2 cellular contexts compared by ENCODE assay signal in genomic region chr11:77658213-77659013, GRCh38.
TF ChIP-seq lines count a peak whose summit lies in the region.

No MANE protein-coding gene starts in this region.

TF ChIP-seq in SK-N-SH treated with all-trans-retinoic acid at 6 μM for 48 hours, 23 proteins besides CTCF, POLR2A, EP300 and RAD21 (continued from another document):
- TF ChIP-seq PPARA (CRISPR knock-in tag; IDR thresholded peaks at IDR 0.05; ENCODE audit: borderline replicate concordance) (no peak), TCF4 (CRISPR knock-in tag; IDR thresholded peaks at IDR 0.05; ENCODE audit: borderline replicate concordance) (no peak), BACH2 (CRISPR knock-in tag; IDR thresholded peaks at IDR 0.05; ENCODE audit: borderline replicate concordance) (no peak), PATZ1 (CRISPR knock-in tag; IDR thresholded peaks at IDR 0.05; ENCODE audit: borderline replicate concordance) (no peak), ZNF565 (CRISPR knock-in tag; conservative IDR thresholded peaks at IDR 0.05; ENCODE audit: low read depth) (no peak), RARB (CRISPR knock-in tag; IDR thresholded peaks at IDR 0.05) (no peak), ZNF70 (CRISPR knock-in tag; IDR thresholded peaks at IDR 0.05) (no peak), GLIS3 (CRISPR knock-in tag; IDR thresholded peaks at IDR 0.05) (no peak), OSR1 (CRISPR knock-in tag; IDR thresholded peaks at IDR 0.05) (no peak), ARNTL (CRISPR knock-in tag; IDR thresholded peaks at IDR 0.05; ENCODE audit: borderline replicate concordance, low read depth) (no peak), TOX (CRISPR knock-in tag; IDR thresholded peaks at IDR 0.05; ENCODE audit: borderline replicate concordance) (no peak), ZFP3 (CRISPR knock-in tag; IDR thresholded peaks at IDR 0.05) (no peak), ZC3H10 (CRISPR knock-in tag; IDR thresholded peaks at IDR 0.05) (no peak), ZFP30 (CRISPR knock-in tag; IDR thresholded peaks at IDR 0.05) (no peak), ESRRG (CRISPR knock-in tag; IDR thresholded peaks at IDR 0.05) (no peak)
- TF ChIP-seq, protein P1, sequence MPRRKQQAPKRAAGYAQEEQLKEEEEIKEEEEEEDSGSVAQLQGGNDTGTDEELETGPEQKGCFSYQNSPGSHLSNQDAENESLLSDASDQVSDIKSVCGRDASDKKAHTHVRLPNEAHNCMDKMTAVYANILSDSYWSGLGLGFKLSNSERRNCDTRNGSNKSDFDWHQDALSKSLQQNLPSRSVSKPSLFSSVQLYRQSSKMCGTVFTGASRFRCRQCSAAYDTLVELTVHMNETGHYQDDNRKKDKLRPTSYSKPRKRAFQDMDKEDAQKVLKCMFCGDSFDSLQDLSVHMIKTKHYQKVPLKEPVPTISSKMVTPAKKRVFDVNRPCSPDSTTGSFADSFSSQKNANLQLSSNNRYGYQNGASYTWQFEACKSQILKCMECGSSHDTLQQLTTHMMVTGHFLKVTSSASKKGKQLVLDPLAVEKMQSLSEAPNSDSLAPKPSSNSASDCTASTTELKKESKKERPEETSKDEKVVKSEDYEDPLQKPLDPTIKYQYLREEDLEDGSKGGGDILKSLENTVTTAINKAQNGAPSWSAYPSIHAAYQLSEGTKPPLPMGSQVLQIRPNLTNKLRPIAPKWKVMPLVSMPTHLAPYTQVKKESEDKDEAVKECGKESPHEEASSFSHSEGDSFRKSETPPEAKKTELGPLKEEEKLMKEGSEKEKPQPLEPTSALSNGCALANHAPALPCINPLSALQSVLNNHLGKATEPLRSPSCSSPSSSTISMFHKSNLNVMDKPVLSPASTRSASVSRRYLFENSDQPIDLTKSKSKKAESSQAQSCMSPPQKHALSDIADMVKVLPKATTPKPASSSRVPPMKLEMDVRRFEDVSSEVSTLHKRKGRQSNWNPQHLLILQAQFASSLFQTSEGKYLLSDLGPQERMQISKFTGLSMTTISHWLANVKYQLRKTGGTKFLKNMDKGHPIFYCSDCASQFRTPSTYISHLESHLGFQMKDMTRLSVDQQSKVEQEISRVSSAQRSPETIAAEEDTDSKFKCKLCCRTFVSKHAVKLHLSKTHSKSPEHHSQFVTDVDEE (CRISPR knock-in tag; IDR thresholded peaks at IDR 0.05), result no peak
- TF ChIP-seq, protein P2, sequence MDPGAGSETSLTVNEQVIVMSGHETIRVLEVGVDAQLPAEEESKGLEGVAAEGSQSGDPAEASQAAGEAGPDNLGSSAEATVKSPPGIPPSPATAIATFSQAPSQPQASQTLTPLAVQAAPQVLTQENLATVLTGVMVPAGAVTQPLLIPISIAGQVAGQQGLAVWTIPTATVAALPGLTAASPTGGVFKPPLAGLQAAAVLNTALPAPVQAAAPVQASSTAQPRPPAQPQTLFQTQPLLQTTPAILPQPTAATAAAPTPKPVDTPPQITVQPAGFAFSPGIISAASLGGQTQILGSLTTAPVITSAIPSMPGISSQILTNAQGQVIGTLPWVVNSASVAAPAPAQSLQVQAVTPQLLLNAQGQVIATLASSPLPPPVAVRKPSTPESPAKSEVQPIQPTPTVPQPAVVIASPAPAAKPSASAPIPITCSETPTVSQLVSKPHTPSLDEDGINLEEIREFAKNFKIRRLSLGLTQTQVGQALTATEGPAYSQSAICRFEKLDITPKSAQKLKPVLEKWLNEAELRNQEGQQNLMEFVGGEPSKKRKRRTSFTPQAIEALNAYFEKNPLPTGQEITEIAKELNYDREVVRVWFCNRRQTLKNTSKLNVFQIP (CRISPR knock-in tag; IDR thresholded peaks at IDR 0.05; ENCODE audit: borderline replicate concordance, low read depth), result no peak
- TF ChIP-seq, protein P3, sequence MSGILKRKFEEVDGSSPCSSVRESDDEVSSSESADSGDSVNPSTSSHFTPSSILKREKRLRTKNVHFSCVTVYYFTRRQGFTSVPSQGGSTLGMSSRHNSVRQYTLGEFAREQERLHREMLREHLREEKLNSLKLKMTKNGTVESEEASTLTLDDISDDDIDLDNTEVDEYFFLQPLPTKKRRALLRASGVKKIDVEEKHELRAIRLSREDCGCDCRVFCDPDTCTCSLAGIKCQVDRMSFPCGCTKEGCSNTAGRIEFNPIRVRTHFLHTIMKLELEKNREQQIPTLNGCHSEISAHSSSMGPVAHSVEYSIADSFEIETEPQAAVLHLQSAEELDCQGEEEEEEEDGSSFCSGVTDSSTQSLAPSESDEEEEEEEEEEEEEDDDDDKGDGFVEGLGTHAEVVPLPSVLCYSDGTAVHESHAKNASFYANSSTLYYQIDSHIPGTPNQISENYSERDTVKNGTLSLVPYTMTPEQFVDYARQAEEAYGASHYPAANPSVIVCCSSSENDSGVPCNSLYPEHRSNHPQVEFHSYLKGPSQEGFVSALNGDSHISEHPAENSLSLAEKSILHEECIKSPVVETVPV (CRISPR knock-in tag; IDR thresholded peaks at IDR 0.05), result no peak
TF ChIP-seq in SK-N-SH treated with all-trans-retinoic acid at 6 μM for 48 hours: peak in this region for 0.

TF ChIP-seq in HepG2, 621 proteins besides CTCF, POLR2A, EP300 and RAD21:
- TF ChIP-seq, protein P4, sequence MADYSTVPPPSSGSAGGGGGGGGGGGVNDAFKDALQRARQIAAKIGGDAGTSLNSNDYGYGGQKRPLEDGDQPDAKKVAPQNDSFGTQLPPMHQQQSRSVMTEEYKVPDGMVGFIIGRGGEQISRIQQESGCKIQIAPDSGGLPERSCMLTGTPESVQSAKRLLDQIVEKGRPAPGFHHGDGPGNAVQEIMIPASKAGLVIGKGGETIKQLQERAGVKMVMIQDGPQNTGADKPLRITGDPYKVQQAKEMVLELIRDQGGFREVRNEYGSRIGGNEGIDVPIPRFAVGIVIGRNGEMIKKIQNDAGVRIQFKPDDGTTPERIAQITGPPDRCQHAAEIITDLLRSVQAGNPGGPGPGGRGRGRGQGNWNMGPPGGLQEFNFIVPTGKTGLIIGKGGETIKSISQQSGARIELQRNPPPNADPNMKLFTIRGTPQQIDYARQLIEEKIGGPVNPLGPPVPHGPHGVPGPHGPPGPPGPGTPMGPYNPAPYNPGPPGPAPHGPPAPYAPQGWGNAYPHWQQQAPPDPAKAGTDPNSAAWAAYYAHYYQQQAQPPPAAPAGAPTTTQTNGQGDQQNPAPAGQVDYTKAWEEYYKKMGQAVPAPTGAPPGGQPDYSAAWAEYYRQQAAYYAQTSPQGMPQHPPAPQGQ (CRISPR knock-in tag; IDR thresholded peaks at IDR 0.05; ENCODE audit: borderline replicate concordance), result no peak
- no peak for TF ChIP-seq KDM2A (CRISPR knock-in tag; IDR thresholded peaks at IDR 0.05; ENCODE audit: borderline replicate concordance, low read depth)
- no peak for TF ChIP-seq ELF4 (CRISPR knock-in tag; IDR thresholded peaks at IDR 0.05; ENCODE audit: borderline replicate concordance)
- TF ChIP-seq, protein P5, sequence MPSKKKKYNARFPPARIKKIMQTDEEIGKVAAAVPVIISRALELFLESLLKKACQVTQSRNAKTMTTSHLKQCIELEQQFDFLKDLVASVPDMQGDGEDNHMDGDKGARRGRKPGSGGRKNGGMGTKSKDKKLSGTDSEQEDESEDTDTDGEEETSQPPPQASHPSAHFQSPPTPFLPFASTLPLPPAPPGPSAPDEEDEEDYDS (CRISPR knock-in tag; IDR thresholded peaks at IDR 0.05), result no peak
- no peak for TF ChIP-seq SAFB2 (CRISPR knock-in tag; IDR thresholded peaks at IDR 0.05; ENCODE audit: borderline replicate concordance, low read depth)
- TF ChIP-seq MIER2 (CRISPR knock-in tag; IDR thresholded peaks at IDR 0.05), result no peak
- no peak for TF ChIP-seq HOXA5 (CRISPR knock-in tag; IDR thresholded peaks at IDR 0.05)
- TF ChIP-seq HOXD1 (CRISPR knock-in tag; IDR thresholded peaks at IDR 0.05), result no peak
- TF ChIP-seq, protein P6, sequence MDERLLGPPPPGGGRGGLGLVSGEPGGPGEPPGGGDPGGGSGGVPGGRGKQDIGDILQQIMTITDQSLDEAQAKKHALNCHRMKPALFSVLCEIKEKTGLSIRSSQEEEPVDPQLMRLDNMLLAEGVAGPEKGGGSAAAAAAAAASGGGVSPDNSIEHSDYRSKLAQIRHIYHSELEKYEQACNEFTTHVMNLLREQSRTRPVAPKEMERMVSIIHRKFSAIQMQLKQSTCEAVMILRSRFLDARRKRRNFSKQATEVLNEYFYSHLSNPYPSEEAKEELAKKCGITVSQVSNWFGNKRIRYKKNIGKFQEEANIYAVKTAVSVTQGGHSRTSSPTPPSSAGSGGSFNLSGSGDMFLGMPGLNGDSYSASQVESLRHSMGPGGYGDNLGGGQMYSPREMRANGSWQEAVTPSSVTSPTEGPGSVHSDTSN (CRISPR knock-in tag; IDR thresholded peaks at IDR 0.05), result no peak
- TF ChIP-seq, protein P7, sequence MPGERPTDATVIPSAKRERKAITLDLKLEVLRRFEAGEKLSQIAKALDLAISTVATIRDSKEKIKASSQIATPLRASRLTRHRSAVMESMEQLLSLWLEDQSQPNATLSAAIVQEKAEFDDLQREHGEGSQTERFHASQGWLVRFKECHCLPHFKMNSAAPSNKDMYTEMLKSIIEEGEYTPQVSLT (CRISPR knock-in tag; IDR thresholded peaks at IDR 0.05; ENCODE audit: borderline replicate concordance, low read depth), result no peak
- no peak for TF ChIP-seq ZNF558 (CRISPR knock-in tag; IDR thresholded peaks at IDR 0.05; ENCODE audit: borderline replicate concordance)
- TF ChIP-seq ETV5 (CRISPR knock-in tag; IDR thresholded peaks at IDR 0.05; ENCODE audit: borderline replicate concordance), result no peak
- TF ChIP-seq ZNF382 (CRISPR knock-in tag; IDR thresholded peaks at IDR 0.05; ENCODE audit: borderline replicate concordance), result no peak
- no peak for TF ChIP-seq GABPA (IDR thresholded peaks at IDR 0.05; ENCODE audit: low read depth, low read length)
- TF ChIP-seq GABPA (CRISPR knock-in tag; IDR thresholded peaks at IDR 0.05; ENCODE audit: low read depth), result no peak
- TF ChIP-seq TIGD3 (CRISPR knock-in tag; IDR thresholded peaks at IDR 0.05; ENCODE audit: borderline replicate concordance), result no peak
